ENCODE assay signal across 21 cellular contexts in the genomic region with DNA sequence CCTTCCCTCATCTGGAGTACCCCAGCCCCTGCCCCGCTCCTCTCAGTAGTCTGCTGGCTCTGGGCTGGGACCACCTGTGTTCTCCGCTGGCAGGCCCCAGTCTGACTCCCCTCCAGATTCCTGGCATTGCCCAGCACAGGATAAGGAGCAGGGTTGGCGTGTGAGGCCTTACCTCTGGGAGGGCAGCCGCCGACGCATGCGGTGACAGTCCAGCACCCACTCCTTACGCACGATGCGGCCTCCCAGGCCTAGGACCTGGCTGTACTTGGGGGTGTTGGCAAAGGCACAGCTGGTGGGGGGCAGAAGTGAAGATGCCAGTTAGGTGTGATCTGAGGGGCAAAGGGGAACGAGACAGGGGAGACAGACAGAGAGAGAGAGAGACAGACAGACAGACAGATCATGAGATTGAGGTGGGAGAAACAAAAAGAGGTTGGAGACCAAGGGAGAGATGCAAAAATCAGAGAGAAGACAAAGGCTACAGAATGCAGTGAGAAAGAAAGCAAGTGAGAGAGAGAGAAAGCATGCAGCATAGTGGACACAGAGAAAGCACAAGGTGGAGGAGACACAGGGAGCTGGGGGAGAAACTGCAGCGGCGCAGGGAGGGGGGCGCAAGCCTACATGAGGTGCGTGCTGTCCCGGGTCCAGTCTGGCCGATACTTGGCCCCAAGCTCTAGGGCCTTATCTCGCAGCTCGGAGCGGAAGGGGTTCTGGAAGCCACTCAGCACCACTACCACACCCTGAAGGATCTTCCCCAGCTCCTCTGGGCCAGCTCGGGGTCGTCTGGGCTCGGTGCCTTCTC. TPM values are rescaled to one million over a fixed set of nuclear protein-coding genes. Genes with fewer than 3 reads are reported as not detected.
"Had no signal": no experiment of that assay in that cellular context is flagged by ENCODE, and none has a peak within 500 bp of the region (broad histone marks: within the 10 kb centered on the region; RNA-seq: fewer than 3 reads in every experiment).

No MANE protein-coding gene starts in this region.

- H3K27ac ChIP-seq: body of pancreas, psoas muscle, SK-N-MC, testis had no signal

- H3K4me1 Mint-ChIP-seq: endodermal cell had no signal

- ATAC-seq: body of pancreas; left cardiac atrium; psoas muscle; sciatic nerve; stimulated activated naive CD8-positive, alpha-beta T cell treated with anti-CD3 and anti-CD28 coated beads, Interleukin-15, amount 100 ng/mL, for 72 hours had no signal

- H3K9me3 ChIP-seq: body of pancreas, psoas muscle, testis had no signal

- H3K9me3 Mint-ChIP-seq: dendritic cell treated with granulocyte-macrophage colony-stimulating factor and Interleukin-4, amounts not matched to agents 40 ng/mL and 50 ng/mL, for 4 days; endodermal cell; stimulated activated naive CD8-positive, alpha-beta T cell treated with anti-CD3 and anti-CD28 coated beads, Interleukin-15, amount 100 ng/mL, for 72 hours had no signal

- DNase-seq: activated CD4-positive, alpha-beta T cell treated with anti-CD3 and anti-CD28 coated beads for 4 hours; activated CD8-positive, alpha-beta memory T cell treated with anti-CD3 and anti-CD28 coated beads for 24 hours; activated gamma-delta T cell treated with Interleukin-2 at 50 U/mL for 16 hours; amniotic stem cell; body of pancreas; cerebellar nuclear complex; endodermal cell; left cardiac atrium; midbrain; occipital lobe; psoas muscle; stimulated activated CD4-positive, alpha-beta T cell treated with anti-CD3 and anti-CD28 coated beads, Interleukin-12 subunit alpha, Interleukin-12 subunit beta, amount 100 ng/mL, for 4 hours; stimulated activated naive CD8-positive, alpha-beta T cell treated with anti-CD3 and anti-CD28 coated beads, Interleukin-15, amount 100 ng/mL, for 72 hours; T-helper 1 cell; testis; WERI-Rb-1 had no signal

- H3K27me3 ChIP-seq: body of pancreas, testis had no signal

- H3K27ac Mint-ChIP-seq: dendritic cell treated with granulocyte-macrophage colony-stimulating factor and Interleukin-4, amounts not matched to agents 40 ng/mL and 50 ng/mL, for 4 days; endodermal cell had no signal

- H3K27me3 Mint-ChIP-seq: dendritic cell treated with granulocyte-macrophage colony-stimulating factor and Interleukin-4, amounts not matched to agents 40 ng/mL and 50 ng/mL, for 4 days; stimulated activated naive CD8-positive, alpha-beta T cell treated with anti-CD3 and anti-CD28 coated beads, Interleukin-15, amount 100 ng/mL, for 72 hours had no signal

- H3K4me3 ChIP-seq: body of pancreas, lung, psoas muscle, SK-N-MC, testis had no signal

- H3K4me3 Mint-ChIP-seq: dendritic cell treated with granulocyte-macrophage colony-stimulating factor and Interleukin-4, amounts not matched to agents 40 ng/mL and 50 ng/mL, for 4 days; endodermal cell; stimulated activated naive CD8-positive, alpha-beta T cell treated with anti-CD3 and anti-CD28 coated beads, Interleukin-15, amount 100 ng/mL, for 72 hours had no signal

- H3K4me1 ChIP-seq: body of pancreas, psoas muscle, testis had no signal

RNA-seq across cellular contexts. Expression of a gene that starts 18.6 kb away (rescaled TPM):
- total RNA-seq: glomerular endothelial cell had no signal
